ENCODE assay signal across 15 cellular contexts in genomic region chr12:63353559-63353958, GRCh38.
DNase-seq lines count a peak whose midpoint lies in the region; FAIRE-seq and TF ChIP-seq lines count a peak whose summit lies in the region.
"Had no signal": no experiment of that assay in that cellular context is flagged by ENCODE, and none has a peak within 500 bp of the region (broad histone marks: within the 10 kb centered on the region; RNA-seq: fewer than 3 reads in every experiment).

No MANE protein-coding gene starts in this region.

- 0 out of 2 replicates have a peak, but pooled peaks have one; percentile 4 for TF ChIP-seq CTCF in GM12875 (IDR thresholded peaks at IDR 0.05; ENCODE audit: borderline replicate concordance, insufficient read depth, low read depth, low read length)
- peak; percentile 56 for TF ChIP-seq CTCF in chondrocyte (IDR thresholded peaks at IDR 0.05)
- peak; percentile 31 for TF ChIP-seq CTCF in osteocyte (IDR thresholded peaks at IDR 0.05)

- no peaks in the 10 kb centered on the region for H3K36me3 Mint-ChIP-seq in chondrocyte (ENCODE audit: low read depth)
- H3K36me3 Mint-ChIP-seq in osteocyte (ENCODE audit: unreplicated experiment): no peaks in the 10 kb centered on the region

- in situ Hi-C loops in ACHN (cut with HindIII; ENCODE audit: low pct_ligation_motif_present, low pct_unique_long_range_greater_than_20kb, low sequenced_read_pairs): no loop called here

- H3K4me3 Mint-ChIP-seq in chondrocyte (ENCODE audit: unreplicated experiment) (no peak overlapping the region), osteocyte (ENCODE audit: unreplicated experiment) (no peak overlapping the region)
- H3K4me3 Mint-ChIP-seq: central memory CD8-positive, alpha-beta T cell; T-helper 1 cell treated with Interleukin-12 subunit alpha and Interleukin-12 subunit beta and Interleukin-4 antibody, amounts not matched to agents 30 μg/mL and 1 μg/mL, for 36 hours had no signal

- H3K4me1 Mint-ChIP-seq in chondrocyte (ENCODE audit: low read depth) (peaks cover 16% of the 10 kb centered on the region), osteocyte (ENCODE audit: unreplicated experiment) (peaks cover 34% of the 10 kb centered on the region)
- H3K4me1 Mint-ChIP-seq: central memory CD8-positive, alpha-beta T cell had no signal

- FAIRE-seq in HTR-8/SVneo (lab: Jason Lieb, UNC): no peak
- FAIRE-seq: small intestine had no signal

- H3K27ac Mint-ChIP-seq in chondrocyte (ENCODE audit: unreplicated experiment) (no peak overlapping the region), osteocyte (ENCODE audit: unreplicated experiment) (no peak overlapping the region)
- H3K27ac Mint-ChIP-seq: T-helper 1 cell treated with Interleukin-12 subunit alpha and Interleukin-12 subunit beta and Interleukin-4 antibody, amounts not matched to agents 30 μg/mL and 1 μg/mL, for 36 hours had no signal

- H3K9me3 Mint-ChIP-seq in chondrocyte (ENCODE audit: low read depth) (no peaks in the 10 kb centered on the region), osteocyte (ENCODE audit: unreplicated experiment) (no peaks in the 10 kb centered on the region)
- H3K9me3 Mint-ChIP-seq: T-helper 1 cell treated with Interleukin-12 subunit alpha and Interleukin-12 subunit beta and Interleukin-4 antibody, amounts not matched to agents 30 μg/mL and 1 μg/mL, for 36 hours had no signal

- H3K27me3 Mint-ChIP-seq in chondrocyte (ENCODE audit: low read depth) (peaks cover under 1% of the 10 kb centered on the region), osteocyte (ENCODE audit: unreplicated experiment) (no peaks in the 10 kb centered on the region)
- H3K27me3 Mint-ChIP-seq: central memory CD8-positive, alpha-beta T cell had no signal

- no peak overlapping the region for H3K4me3 ChIP-seq in GM12875 (ENCODE audit: low read depth, low read length)

- DNase-seq in NCI-H1105 treated with DMSO at 0.1 percent for 48 hours (lab: John Stamatoyannopoulos, UW) (peak; percentile 66), chondrocyte (ENCODE audit: low spot score) (no peak), osteocyte (ENCODE audit: extremely low spot score, unreplicated experiment) (no peak), ACHN (no peak), HTR-8/SVneo (ENCODE audit: insufficient read length, low spot score) (no peak)
- no peak for DNase-seq in activated CD4-positive, alpha-beta T cell treated with anti-CD3 and anti-CD28 coated beads for 1 hour
- DNase-seq: activated CD4-positive, alpha-beta T cell treated with anti-CD3 and anti-CD28 coated beads, Interleukin-2, amount 50 U/mL, for 4 hours; activated gamma-delta T cell treated with Interleukin-2 at 50 U/mL for 16 hours; GOT3; islet precursor cell; NCI-H1436 treated with DMSO at 0.1 percent for 48 hours; small intestine had no signal

Comparison
In these comparisons a context has a peak if more than half of its experiments do, and no peak if none do; other contexts are left out.
1. CTCF ChIP-seq: peak in every context shown above with its lines; median percentile 56 in chondrocyte; 31 in osteocyte; 4 in GM12875.